ENCODE assay signal across 15 cellular contexts in genomic region chr20:20455945-20456344, GRCh38.
"Had no signal": no experiment of that assay in that cellular context is flagged by ENCODE, and none has a peak within 500 bp of the region (broad histone marks: within the 10 kb centered on the region; RNA-seq: fewer than 3 reads in every experiment).

No MANE protein-coding gene starts in this region.

- H3K27ac ChIP-seq: colonic mucosa, esophagus muscularis mucosa, hepatocyte, left lung, tibial artery had no signal

- H3K4me3 ChIP-seq: colonic mucosa, esophagus muscularis mucosa, hepatocyte, left lung, mucosa of descending colon, tibial artery had no signal

- H3K9me3 ChIP-seq: colonic mucosa, esophagus muscularis mucosa, left lung, mucosa of descending colon, tibial artery had no signal

- ATAC-seq: left lung; mucosa of descending colon; naive thymus-derived CD4-positive, alpha-beta T cell; stimulated activated effector memory CD8-positive, alpha-beta T cell treated with anti-CD3 and anti-CD28 coated beads, Interleukin-12 subunit alpha, Interleukin-12 subunit beta, amount 100 ng/mL, for 72 hours; T-helper 17 cell; WTC11 had no signal

- H2AFZ ChIP-seq: hepatocyte had no signal

- DNase-seq: activated CD4-positive, alpha-beta T cell treated with anti-CD3 and anti-CD28 coated beads for 48 hours; activated CD8-positive, alpha-beta memory T cell treated with anti-CD3 and anti-CD28 coated beads for 24 hours; activated effector memory CD4-positive, alpha-beta T cell treated with anti-CD3 and anti-CD28 coated beads, Interleukin-2, amount 50 U/mL, for 16 hours; central memory CD4-positive, alpha-beta T cell; colonic mucosa; islet precursor cell; left lung; mucosa of descending colon; naive thymus-derived CD4-positive, alpha-beta T cell; T-helper 17 cell; tibial artery had no signal

- H3K36me3 ChIP-seq: colonic mucosa had no signal

- H3K79me2 ChIP-seq: hepatocyte had no signal

- H3K4me2 ChIP-seq: hepatocyte had no signal

- H3K4me1 ChIP-seq: colonic mucosa, tibial artery had no signal

- H3K27me3 ChIP-seq: colonic mucosa, esophagus muscularis mucosa, hepatocyte, left lung, tibial artery had no signal
